In genomic region chr19:583968-584239, GRCh38 we compare ENCODE assay signal across 13 cellular contexts. TPM values are rescaled to one million over a fixed set of nuclear protein-coding genes. Genes with fewer than 3 reads are reported as not detected.
DNase-seq lines count a peak whose midpoint lies in the region; ATAC-seq, FAIRE-seq and TF ChIP-seq lines count a peak whose summit lies in the region.
"Had no signal": no experiment of that assay in that cellular context is flagged by ENCODE, and none has a peak within 500 bp of the region (broad histone marks: within the 10 kb centered on the region; RNA-seq: fewer than 3 reads in every experiment).

No MANE protein-coding gene starts in this region.

- H3K4me1 ChIP-seq in GM23338 (ENCODE audit: insufficient read depth) (peaks cover 5% of the 10 kb centered on the region; the same call in 1 of the 2 replicates), K562 (replicated peaks in 1 of 2; ENCODE audit: control insufficient read depth in 2 of 2, insufficient read depth in 2 of 2, low read length in 2 of 2) (peaks cover 0 to 88% of the 10 kb centered on the region in 2 experiments; a peak in 2 of 5 replicates), mesendoderm (ENCODE audit: control insufficient read depth, low read depth, low read length) (no peaks in the 10 kb centered on the region), tibial artery (peaks cover 0 to 15% (median 0%) of the 10 kb centered on the region in 4 donors)

- WGBS in K562 (ENCODE audit: insufficient coverage, low coverage, missing lambda C conversion rate), result 90% methylated on average over 3 of the region's 5 CpGs
- WGBS in mesendoderm (ENCODE audit: extremely low coverage, insufficient coverage, low lambda C conversion rate), result no CpG with 5 or more reads among the region's 5 CpGs

- H4K20me1 ChIP-seq in GM23338 (replicated peaks; ENCODE audit: insufficient read depth), result peaks cover 15% of the 10 kb centered on the region; the same call in 1 of the 2 replicates
- peaks cover 34% of the 10 kb centered on the region for H4K20me1 ChIP-seq in K562 (replicated peaks; ENCODE audit: control insufficient read depth, insufficient read depth, low read length)

- H3K9me1 ChIP-seq in K562 (ENCODE audit: control insufficient read depth, insufficient read depth, low read length), result no peaks in the 10 kb centered on the region

- H2AFZ ChIP-seq in GM23338 (no peak overlapping the region), K562 (ENCODE audit: low read depth, low read length) (no peak overlapping the region)

- no peak overlapping the region for H3K18ac ChIP-seq in mesendoderm (ENCODE audit: low read length)

- TF ChIP-seq RAD21 in K562 (CRISPR knock-in tag; conservative IDR thresholded peaks at IDR 0.05 in 1 of 2, IDR thresholded peaks at IDR 0.05 in 1 of 2), result no peak

- peaks cover 30% of the 10 kb centered on the region for H3K27me3 Mint-ChIP-seq in GM23338 (ENCODE audit: insufficient read depth, low read depth, poor library complexity)

- H2BK5ac ChIP-seq in mesendoderm (ENCODE audit: low read length), result no peak overlapping the region

- no peak overlapping the region for H2BK120ac ChIP-seq in mesendoderm (ENCODE audit: low read depth, low read length)

- H3K23ac ChIP-seq in mesendoderm (ENCODE audit: low read length), result no peak overlapping the region

- H3K56ac ChIP-seq in mesendoderm (ENCODE audit: low read length), result no peak overlapping the region

- BruUV-seq in K562 (replicated peaks; lab: Mats Ljungman, UMichigan), result no TSS peak

- H3K27ac ChIP-seq in GM23338 (ENCODE audit: low read depth), result no peak overlapping the region
- H3K27ac ChIP-seq in K562 (ENCODE audit: extremely low read depth, low read depth, low read length), result no peak overlapping the region
- peak overlapping the region; percentile 1 for H3K27ac ChIP-seq in mesendoderm (ENCODE audit: low read depth, low read length)
- H3K27ac ChIP-seq in tibial artery, result no peak overlapping the region
- H3K27ac ChIP-seq: left lung, vagina had no signal

- peaks cover 19% of the 10 kb centered on the region for H3F3A ChIP-seq in GM23338 (replicated peaks; ENCODE audit: low read depth)

- H3K36me3 ChIP-seq in GM23338 (ENCODE audit: insufficient read depth) (no peaks in the 10 kb centered on the region; the same call in 1 of the 2 replicates), K562 (ENCODE audit: control insufficient read depth, insufficient read depth, low read length) (peaks cover 44% of the 10 kb centered on the region; the same call in 1 of the 3 replicates), mesendoderm (ENCODE audit: control insufficient read depth, insufficient read depth, low read length) (no peaks in the 10 kb centered on the region), tibial artery (peaks cover 35 to 46% (median 41%) of the 10 kb centered on the region in 3 donors)

- H3K36me3 Mint-ChIP-seq in GM23338 (ENCODE audit: low read depth), result peaks cover 17% of the 10 kb centered on the region

- H2BK15ac ChIP-seq in mesendoderm (replicated peaks; ENCODE audit: low read depth), result no peak overlapping the region

- no peak overlapping the region for H3K4me3 ChIP-seq in GM23338
- H3K4me3 ChIP-seq in K562, result no peak overlapping the region
- no peak overlapping the region for H3K4me3 ChIP-seq in mesendoderm (ENCODE audit: low read length)
- H3K4me3 ChIP-seq in tibial artery, result no peak overlapping the region
- H3K4me3 ChIP-seq: left lung, vagina had no signal

- H2AK5ac ChIP-seq in mesendoderm (ENCODE audit: low read length), result no peak overlapping the region

- H3K79me1 ChIP-seq in mesendoderm (ENCODE audit: low read length), result peaks cover 2% of the 10 kb centered on the region

- DNase-seq in NCI-H82 (lab: John Stamatoyannopoulos, UW), result peak; percentile 54
- DNase-seq in NCI-H82 treated with DMSO at 0.1 percent for 48 hours (lab: John Stamatoyannopoulos, UW; ENCODE audit: unreplicated experiment), result no peak
- DNase-seq in GM23338 (ENCODE audit: low spot score), result peak; percentile 42
- peak in 1 of 4 experiments; percentile 19 for DNase-seq in K562 (ENCODE audit: extremely low read depth in 1 of 4, low spot score in 3 of 4)
- no peak for DNase-seq in mesendoderm
- DNase-seq in tibial artery, result no peak
- no peak for DNase-seq in amygdala (lab: John Stamatoyannopoulos, UW)
- no peak for DNase-seq in GOT3 (lab: John Stamatoyannopoulos, UW)
- DNase-seq: NCI-H146 had no signal

- peak overlapping the region; percentile 80; the same call in 1 of the 2 replicates for H3K27ac Mint-ChIP-seq in GM23338

- in situ Hi-C loops in K562 (cut with MboI), result no loop called here

- ATAC-seq in GM23338 (peak; percentile 3; the same call in 2 of the 3 replicates), K562 (peak; percentile 51)

- CTCF ChIA-PET in K562 (lab: Yijun Ruan, JAX; ENCODE audit: low intra/inter-chr PET ratio), result interaction anchor here (1.1 kb wide), 1 partner anchor 150 kb away, joined by 4 read pairs; no protein-coding TSS in a partner anchor

- peaks cover 5% of the 10 kb centered on the region; the same call in 2 of the 3 replicates for H3K4me1 Mint-ChIP-seq in GM23338

- H3K9me3 ChIP-seq in K562 (replicated peaks; ENCODE audit: control insufficient read depth, insufficient read depth, low read depth, low read length), result no peaks in the 10 kb centered on the region
- no peaks in the 10 kb centered on the region for H3K9me3 ChIP-seq in tibial artery
- H3K9me3 ChIP-seq: left lung, vagina had no signal

- no peak overlapping the region for H4K5ac ChIP-seq in mesendoderm (ENCODE audit: low read length)

- POLR2A ChIA-PET in K562 (lab: Yijun Ruan, JAX), result interaction anchor here (0.8 to 3.1 kb wide), 4 partner anchors 10 to 20 kb away, joined by 3 to 41 read pairs (median 9); partner anchors contain the start of gene BSG

- H4K8ac ChIP-seq in mesendoderm (ENCODE audit: low read depth, low read length), result no peak overlapping the region

- TF ChIP-seq POLR2A in K562 (conservative IDR thresholded peaks at IDR 0.05), result peak; percentile 78; the same call in 1 of the 2 replicates

- no peaks in the 10 kb centered on the region for H3K9me2 ChIP-seq in GM23338 (ENCODE audit: insufficient read depth)

- H3K4me2 ChIP-seq in GM23338, result no peak overlapping the region
- no peak overlapping the region for H3K4me2 ChIP-seq in K562 (ENCODE audit: insufficient read depth, low read length)
- no peak overlapping the region for H3K4me2 ChIP-seq in mesendoderm (ENCODE audit: low read length)

- H3K4ac ChIP-seq in mesendoderm (ENCODE audit: low read depth, low read length), result no peak overlapping the region

- TF ChIP-seq EP300 in K562 (IDR thresholded peaks at IDR 0.05; ENCODE audit: low read length), result no peak

- no peak for FAIRE-seq in K562 (lab: Jason Lieb, UNC)

- H3K79me2 ChIP-seq in GM23338 (replicated peaks; ENCODE audit: insufficient read depth) (peaks cover 14% of the 10 kb centered on the region), K562 (ENCODE audit: control insufficient read depth, insufficient read depth, low read length) (peaks cover 17% of the 10 kb centered on the region), mesendoderm (ENCODE audit: control insufficient read depth, insufficient read depth, low read length) (peaks cover 13% of the 10 kb centered on the region)

- TF ChIP-seq CTCF in GM23338 (conservative IDR thresholded peaks at IDR 0.05; ENCODE audit: low read depth in 2 of 2) (no peak), K562 (IDR thresholded peaks at IDR 0.05 in 2 of 3, conservative IDR thresholded peaks at IDR 0.05 in 1 of 3; ENCODE audit: insufficient read depth in 2 of 3, low read depth in 1 of 3, low read length in 3 of 3) (no peak), tibial artery (IDR thresholded peaks at IDR 0.05) (no peak)

- H3K9ac ChIP-seq in K562 (ENCODE audit: insufficient read depth in 1 of 2, low read depth in 2 of 2, low read length in 2 of 2), result no peak overlapping the region; a peak in 2 of 4 replicates
- H3K9ac ChIP-seq in mesendoderm (ENCODE audit: low read length), result no peak overlapping the region

- H3K9me3 Mint-ChIP-seq in GM23338, result no peaks in the 10 kb centered on the region
- H3K9me3 Mint-ChIP-seq: central memory CD8-positive, alpha-beta T cell had no signal

- intact Hi-C loops in K562 (cut with micrococcal nuclease), result loop anchor here (10.0 kb wide), 2 partner anchors 49 to 151 kb away; partner anchors contain the start of gene CDC34
- intact Hi-C loops in tibial artery (cut with DNase I; ENCODE audit: low total_unique reads), result no loop called here

- peak overlapping the region; percentile 18; the same call in 1 of the 3 replicates for H3K4me3 Mint-ChIP-seq in GM23338
- H3K4me3 Mint-ChIP-seq: central memory CD8-positive, alpha-beta T cell had no signal

- H3K27me3 ChIP-seq in GM23338 (ENCODE audit: insufficient read depth), result peaks cover 7% of the 10 kb centered on the region
- H3K27me3 ChIP-seq in K562 (ENCODE audit: control insufficient read depth in 2 of 2, insufficient read depth in 2 of 2, low read length in 2 of 2), result no peaks in the 10 kb centered on the region
- H3K27me3 ChIP-seq in mesendoderm (ENCODE audit: insufficient read depth, low read length, poor library complexity), result peaks cover under 1% of the 10 kb centered on the region
- peaks cover 0 to 50% of the 10 kb centered on the region in 2 donors for H3K27me3 ChIP-seq in tibial artery

RNA-seq across cellular contexts. Expression of gene HCN2, which starts 5.8 kb away (rescaled TPM):
- 2.9 and 3.7 TPM in 2 replicates for total RNA-seq in GM23338 (2014; rRNA removed; shearing (Covaris generic))
- polyA plus RNA-seq in GM23338 (2016; fragmentation: Nextera tagmentation; extraction: Ambion mirVana), result 0.06 and 0.14 TPM in 2 replicates
- 2.7 and 8.1 TPM in 2 replicates for total RNA-seq in K562 (2011; cell fraction: chromatin; rRNA removed; ENCODE audit: low replicate concordance)
- 6.2 and 7.2 TPM in 2 replicates for total RNA-seq in K562 (2011; cell fraction: nucleolus; rRNA removed)
- 3.6 and 3.7 TPM in 2 replicates for total RNA-seq in K562 (2011; cell fraction: nucleoplasm; rRNA removed)
- total RNA-seq in K562 (2014; rRNA removed), result 0.82 and 1.3 TPM in 2 replicates
- total RNA-seq in K562 (2014; rRNA removed; fragmentation: Illumina TruSeq; extraction: Trizol), result 0.29 and 0.40 TPM in 2 replicates
- total RNA-seq in K562 (2015; rRNA removed; fragmentation: Illumina TruSeq; extraction: Trizol), result 0.29 and 0.30 TPM in 2 replicates
- 3.9 and 4.2 TPM in 2 replicates for total RNA-seq in K562 (2021)
- 0.64 and 0.76 TPM in 2 replicates for polyA plus RNA-seq in K562 (2011; rRNA removed)
- polyA plus RNA-seq in K562 (2011; cell fraction: cytosol; rRNA removed), result 1.1 and 1.5 TPM in 2 replicates
- 3.0 and 3.9 TPM in 2 replicates for polyA plus RNA-seq in K562 (2011; cell fraction: nucleus; rRNA removed)
- polyA plus RNA-seq in K562 (2012), result 1.6 and 1.7 TPM in 2 replicates
- 0.91 and 1.9 TPM in 2 replicates for polyA plus RNA-seq in K562 (2014; fragmentation: Illumina TruSeq; extraction: Trizol)
- polyA plus RNA-seq in K562 (2014; fragmentation: Nextera tagmentation; extraction: Ambion mirVana), result not detected
- 0.86 and 1.2 TPM in 2 replicates for polyA plus RNA-seq in K562 (2014; rRNA removed)
- polyA minus RNA-seq in K562 (2011; rRNA and poly(A)+ RNA removed), result 1.3 and 1.6 TPM in 2 replicates
- 2.3 and 3.5 TPM in 2 replicates for polyA minus RNA-seq in K562 (2011; cell fraction: cytosol; rRNA and poly(A)+ RNA removed)
- 1.5 and 2.2 TPM in 2 replicates for polyA minus RNA-seq in K562 (2011; cell fraction: nucleus; rRNA and poly(A)+ RNA removed)
- polyA plus RNA-seq in mesendoderm (2013, experiment 1 of 2), result 0.79 TPM
- 0.81 TPM for polyA plus RNA-seq in mesendoderm (2013, experiment 2 of 2)

RNA-seq across cellular contexts. Expression of gene BSG, which starts 11.5 kb away (rescaled TPM):
- total RNA-seq in GM23338 (2014; rRNA removed; shearing (Covaris generic)), result 891 and 973 TPM in 2 replicates
- polyA plus RNA-seq in GM23338 (2016; fragmentation: Nextera tagmentation; extraction: Ambion mirVana) (957 and 960 TPM in 2 replicates), K562 (2011; rRNA removed) (129 and 411 TPM in 2 replicates), K562 (2014; fragmentation: Illumina TruSeq; extraction: Trizol) (187 and 351 TPM in 2 replicates), K562 (2014; fragmentation: Nextera tagmentation; extraction: Ambion mirVana) (10 to 100 TPM in 1 of 2 experiments, 1 to 10 TPM in 1; 4.6 to 17.9 TPM), K562 (2014; rRNA removed) (236 and 311 TPM in 2 replicates)
- 106 and 369 TPM in 2 replicates for total RNA-seq in K562 (2011; cell fraction: chromatin; rRNA removed; ENCODE audit: low replicate concordance)
- total RNA-seq in K562 (2011; cell fraction: nucleolus; rRNA removed), result 735 and 796 TPM in 2 replicates
- 350 and 437 TPM in 2 replicates for total RNA-seq in K562 (2011; cell fraction: nucleoplasm; rRNA removed)
- total RNA-seq in K562 (2014; rRNA removed) (398 and 484 TPM in 2 replicates), K562 (2014; rRNA removed; fragmentation: Illumina TruSeq; extraction: Trizol) (59.1 and 89.1 TPM in 2 replicates), K562 (2015; rRNA removed; fragmentation: Illumina TruSeq; extraction: Trizol) (211 and 220 TPM in 2 replicates), K562 (2021) (495 and 506 TPM in 2 replicates)
- 277 and 455 TPM in 2 replicates for polyA plus RNA-seq in K562 (2011; cell fraction: cytosol; rRNA removed)
- 198 and 199 TPM in 2 replicates for polyA plus RNA-seq in K562 (2011; cell fraction: nucleus; rRNA removed)
- polyA plus RNA-seq in K562 (2012), result 362 and 456 TPM in 2 replicates
- 61.0 and 70.9 TPM in 2 replicates for polyA minus RNA-seq in K562 (2011; rRNA and poly(A)+ RNA removed)
- polyA minus RNA-seq in K562 (2011; cell fraction: cytosol; rRNA and poly(A)+ RNA removed), result 197 and 315 TPM in 2 replicates
- polyA minus RNA-seq in K562 (2011; cell fraction: nucleus; rRNA and poly(A)+ RNA removed), result 48.1 and 72.2 TPM in 2 replicates
- 492 TPM for polyA plus RNA-seq in mesendoderm (2013, experiment 1 of 2)
- polyA plus RNA-seq in mesendoderm (2013, experiment 2 of 2), result 502 TPM

RNA-seq across cellular contexts. Expression of gene GZMM, which starts 40.1 kb away (rescaled TPM):
- total RNA-seq in GM23338 (2014; rRNA removed; shearing (Covaris generic)), result not detected in 2 replicates
- polyA plus RNA-seq in GM23338 (2016; fragmentation: Nextera tagmentation; extraction: Ambion mirVana) (0.29 TPM in 1 of 2 replicates, not detected in the other), K562 (2011; rRNA removed) (0.70 and 0.97 TPM in 2 replicates), K562 (2014; fragmentation: Illumina TruSeq; extraction: Trizol) (0.61 TPM in 1 of 2 replicates, not detected in the other), K562 (2014; fragmentation: Nextera tagmentation; extraction: Ambion mirVana) (under 1 TPM; 0.08 to 0.27 TPM), K562 (2014; rRNA removed) (1.8 and 2.2 TPM in 2 replicates)
- 0.49 and 1.6 TPM in 2 replicates for total RNA-seq in K562 (2011; cell fraction: chromatin; rRNA removed; ENCODE audit: low replicate concordance)
- 4.0 and 4.5 TPM in 2 replicates for total RNA-seq in K562 (2011; cell fraction: nucleolus; rRNA removed)
- total RNA-seq in K562 (2011; cell fraction: nucleoplasm; rRNA removed), result 1.4 and 1.9 TPM in 2 replicates
- total RNA-seq in K562 (2014; rRNA removed) (2.3 and 2.6 TPM in 2 replicates), K562 (2014; rRNA removed; fragmentation: Illumina TruSeq; extraction: Trizol) (not detected in 2 replicates), K562 (2015; rRNA removed; fragmentation: Illumina TruSeq; extraction: Trizol) (0.62 and 1.1 TPM in 2 replicates), K562 (2021) (0.72 and 1.8 TPM in 2 replicates)
- 1.9 and 5.9 TPM in 2 replicates for polyA plus RNA-seq in K562 (2011; cell fraction: cytosol; rRNA removed)
- polyA plus RNA-seq in K562 (2011; cell fraction: nucleus; rRNA removed), result 0.87 and 1.8 TPM in 2 replicates
- polyA plus RNA-seq in K562 (2012), result 1.7 and 3.5 TPM in 2 replicates
- not detected in 2 replicates for polyA minus RNA-seq in K562 (2011; rRNA and poly(A)+ RNA removed)
- polyA minus RNA-seq in K562 (2011; cell fraction: cytosol; rRNA and poly(A)+ RNA removed), result 2.5 TPM in 1 of 2 replicates, not detected in the other
- polyA minus RNA-seq in K562 (2011; cell fraction: nucleus; rRNA and poly(A)+ RNA removed), result not detected in 2 replicates
- polyA plus RNA-seq in mesendoderm (2013, experiment 1 of 2), result 0.13 TPM
- 0.25 TPM for polyA plus RNA-seq in mesendoderm (2013, experiment 2 of 2)
- total RNA-seq: A172, vagina had no signal

RNA-seq across cellular contexts. Expression of gene POLRMT, which starts 49.4 kb away (rescaled TPM):
- total RNA-seq in GM23338 (2014; rRNA removed; shearing (Covaris generic)), result 120 and 148 TPM in 2 replicates
- polyA plus RNA-seq in GM23338 (2016; fragmentation: Nextera tagmentation; extraction: Ambion mirVana) (98.0 and 125 TPM in 2 replicates), K562 (2011; rRNA removed) (60.8 and 111 TPM in 2 replicates), K562 (2014; fragmentation: Illumina TruSeq; extraction: Trizol) (71.8 and 99.5 TPM in 2 replicates), K562 (2014; fragmentation: Nextera tagmentation; extraction: Ambion mirVana) (10 to 100 TPM; 30.3 to 34.0 TPM), K562 (2014; rRNA removed) (67.5 and 88.4 TPM in 2 replicates)
- 71.2 and 248 TPM in 2 replicates for total RNA-seq in K562 (2011; cell fraction: chromatin; rRNA removed; ENCODE audit: low replicate concordance)
- 221 and 235 TPM in 2 replicates for total RNA-seq in K562 (2011; cell fraction: nucleolus; rRNA removed)
- total RNA-seq in K562 (2011; cell fraction: nucleoplasm; rRNA removed), result 86.3 and 109 TPM in 2 replicates
- total RNA-seq in K562 (2014; rRNA removed) (82.8 and 96.5 TPM in 2 replicates), K562 (2014; rRNA removed; fragmentation: Illumina TruSeq; extraction: Trizol) (33.4 and 49.3 TPM in 2 replicates), K562 (2015; rRNA removed; fragmentation: Illumina TruSeq; extraction: Trizol) (61.9 and 68.0 TPM in 2 replicates), K562 (2021) (134 and 144 TPM in 2 replicates)
- 39.8 and 94.7 TPM in 2 replicates for polyA plus RNA-seq in K562 (2011; cell fraction: cytosol; rRNA removed)
- polyA plus RNA-seq in K562 (2011; cell fraction: nucleus; rRNA removed), result 319 and 523 TPM in 2 replicates
- 95.6 and 140 TPM in 2 replicates for polyA plus RNA-seq in K562 (2012)
- polyA minus RNA-seq in K562 (2011; rRNA and poly(A)+ RNA removed), result 60.0 and 108 TPM in 2 replicates
- 88.4 and 105 TPM in 2 replicates for polyA minus RNA-seq in K562 (2011; cell fraction: cytosol; rRNA and poly(A)+ RNA removed)
- polyA minus RNA-seq in K562 (2011; cell fraction: nucleus; rRNA and poly(A)+ RNA removed), result 57.5 and 62.3 TPM in 2 replicates
- polyA plus RNA-seq in mesendoderm (2013, experiment 1 of 2), result 71.5 TPM
- polyA plus RNA-seq in mesendoderm (2013, experiment 2 of 2), result 73.0 TPM

RNA-seq across cellular contexts. Expression of gene CDC34, which starts 52.3 kb away (rescaled TPM):
- 146 and 148 TPM in 2 replicates for total RNA-seq in GM23338 (2014; rRNA removed; shearing (Covaris generic))
- polyA plus RNA-seq in GM23338 (2016; fragmentation: Nextera tagmentation; extraction: Ambion mirVana) (114 and 118 TPM in 2 replicates), K562 (2011; rRNA removed) (82.7 and 103 TPM in 2 replicates), K562 (2014; fragmentation: Illumina TruSeq; extraction: Trizol) (55.7 and 88.4 TPM in 2 replicates), K562 (2014; fragmentation: Nextera tagmentation; extraction: Ambion mirVana) (1 to 10 TPM in 1 of 2 experiments, under 1 TPM in 1; 0.80 to 1.0 TPM), K562 (2014; rRNA removed) (125 and 142 TPM in 2 replicates)
- 34.1 and 85.3 TPM in 2 replicates for total RNA-seq in K562 (2011; cell fraction: chromatin; rRNA removed; ENCODE audit: low replicate concordance)
- 68.2 and 70.5 TPM in 2 replicates for total RNA-seq in K562 (2011; cell fraction: nucleolus; rRNA removed)
- 40.9 and 50.4 TPM in 2 replicates for total RNA-seq in K562 (2011; cell fraction: nucleoplasm; rRNA removed)
- total RNA-seq in K562 (2014; rRNA removed) (203 and 207 TPM in 2 replicates), K562 (2014; rRNA removed; fragmentation: Illumina TruSeq; extraction: Trizol) (33.0 and 36.2 TPM in 2 replicates), K562 (2015; rRNA removed; fragmentation: Illumina TruSeq; extraction: Trizol) (65.5 and 75.7 TPM in 2 replicates), K562 (2021) (125 and 130 TPM in 2 replicates)
- 89.6 and 173 TPM in 2 replicates for polyA plus RNA-seq in K562 (2011; cell fraction: cytosol; rRNA removed)
- polyA plus RNA-seq in K562 (2011; cell fraction: nucleus; rRNA removed), result 83.8 and 124 TPM in 2 replicates
- polyA plus RNA-seq in K562 (2012), result 72.7 and 83.2 TPM in 2 replicates
- polyA minus RNA-seq in K562 (2011; rRNA and poly(A)+ RNA removed), result 16.2 and 28.5 TPM in 2 replicates
- polyA minus RNA-seq in K562 (2011; cell fraction: cytosol; rRNA and poly(A)+ RNA removed), result 36.4 and 44.9 TPM in 2 replicates
- 18.4 and 20.5 TPM in 2 replicates for polyA minus RNA-seq in K562 (2011; cell fraction: nucleus; rRNA and poly(A)+ RNA removed)
- polyA plus RNA-seq in mesendoderm (2013, experiment 1 of 2), result 78.8 TPM
- 81.6 TPM for polyA plus RNA-seq in mesendoderm (2013, experiment 2 of 2)

Comparison
In these comparisons a context has a peak if more than half of its experiments do, and no peak if none do; other contexts are left out.
1. DNase-seq: peak in NCI-H82 (single experiment) and GM23338 (single experiment); none in NCI-H82 treated with DMSO at 0.1 percent for 48 hours (single experiment), mesendoderm (single experiment), tibial artery (0 of 2), amygdala (0 of 56) and GOT3 (single experiment).